ENCODE assay signal across 24 cellular contexts in the genomic region with DNA sequence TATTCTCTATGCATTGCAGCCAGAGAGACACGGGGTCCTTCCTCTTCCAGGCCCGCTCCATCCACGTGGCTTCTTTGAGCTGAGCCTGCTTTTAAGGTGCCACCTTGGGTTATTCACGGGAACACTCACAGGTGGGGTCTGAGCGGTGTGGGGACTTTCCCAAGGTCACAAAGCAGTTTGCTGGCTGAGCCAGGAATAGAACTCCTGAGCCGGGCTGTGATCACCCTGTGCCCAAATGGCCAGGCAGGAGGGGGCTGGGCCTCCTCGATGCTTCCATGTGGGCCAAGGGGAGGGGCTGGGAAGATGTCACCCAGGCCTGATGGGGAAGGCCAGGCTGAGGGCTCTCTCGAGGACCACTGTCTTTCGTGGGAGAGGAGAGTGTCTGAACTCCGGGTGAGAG. TPM values are rescaled to one million over a fixed set of nuclear protein-coding genes. Genes with fewer than 3 reads are reported as not detected.
DNase-seq lines count a peak whose midpoint lies in the region; ATAC-seq and TF ChIP-seq lines count a peak whose summit lies in the region.
"Had no signal": no experiment of that assay in that cellular context is flagged by ENCODE, and none has a peak within 500 bp of the region (broad histone marks: within the 10 kb centered on the region; RNA-seq: fewer than 3 reads in every experiment).

No MANE protein-coding gene starts in this region.

- peak overlapping the region; percentile 60 to 81 for H3K27ac Mint-ChIP-seq in natural killer cell
- no peak overlapping the region for H3K27ac Mint-ChIP-seq in natural killer cell treated with Interleukin-12 subunit alpha and Interleukin-12 subunit beta and Interleukin-15 and Interleukin-18, amount 100 ng/mL, for 72 hours
- H3K27ac Mint-ChIP-seq in T-helper 17 cell = peak overlapping the region; percentile 74
- H3K27ac Mint-ChIP-seq in nephron = peak overlapping the region in 2 of 3 experiments; percentile 85 to 89
- H3K27ac Mint-ChIP-seq: activated CD4-positive, alpha-beta T cell treated with anti-CD3 and anti-CD28 coated beads for 36 hours; activated naive CD4-positive, alpha-beta T cell treated with anti-CD3 and anti-CD28 coated beads, Interleukin-2, amount 10 ng/mL, durations not matched to agents 7 days and 5 days; B cell had no signal

- H3K36me3 Mint-ChIP-seq in natural killer cell (no peaks in the 10 kb centered on the region), T-helper 17 cell (ENCODE audit: low read depth) (no peaks in the 10 kb centered on the region), nephron (ENCODE audit: low read depth) (no peaks in the 10 kb centered on the region)
- H3K36me3 Mint-ChIP-seq in natural killer cell treated with Interleukin-12 subunit alpha and Interleukin-12 subunit beta and Interleukin-15 and Interleukin-18, amount 100 ng/mL, for 72 hours = no peaks in the 10 kb centered on the region
- H3K36me3 Mint-ChIP-seq: activated naive CD4-positive, alpha-beta T cell treated with anti-CD3 and anti-CD28 coated beads, Interleukin-2, amount 10 ng/mL, durations not matched to agents 7 days and 5 days had no signal

- H3K4me3 Mint-ChIP-seq in natural killer cell = no peak overlapping the region
- no peak overlapping the region for H3K4me3 Mint-ChIP-seq in natural killer cell treated with Interleukin-12 subunit alpha and Interleukin-12 subunit beta and Interleukin-15 and Interleukin-18, amount 100 ng/mL, for 72 hours
- no peak overlapping the region for H3K4me3 Mint-ChIP-seq in T-helper 17 cell
- no peak overlapping the region for H3K4me3 Mint-ChIP-seq in nephron
- H3K4me3 Mint-ChIP-seq: activated CD4-positive, alpha-beta T cell treated with anti-CD3 and anti-CD28 coated beads for 36 hours; activated naive CD4-positive, alpha-beta T cell treated with anti-CD3 and anti-CD28 coated beads, Interleukin-2, amount 10 ng/mL, durations not matched to agents 7 days and 5 days; B cell; endodermal cell; immature natural killer cell had no signal

- ATAC-seq in natural killer cell = peak in 1 of 3 donors; percentile 9
- no peak for ATAC-seq in natural killer cell treated with Interleukin-12 subunit alpha and Interleukin-12 subunit beta and Interleukin-15 and Interleukin-18, amount 100 ng/mL, for 72 hours
- no peak for ATAC-seq in T-helper 17 cell
- no peak for ATAC-seq in HG02981 (IDR thresholded peaks at IDR 0.05; ENCODE audit: unreplicated experiment)
- ATAC-seq in GM18519 (IDR thresholded peaks at IDR 0.05; ENCODE audit: low FRiP score, unreplicated experiment) = no peak
- ATAC-seq: A549; activated CD4-positive, alpha-beta T cell treated with anti-CD3 and anti-CD28 coated beads for 36 hours had no signal

- no peaks in the 10 kb centered on the region for H3K36me3 ChIP-seq in HAP-1 (replicated peaks)
- H3K36me3 ChIP-seq: esophagus squamous epithelium had no signal

- no peaks in the 10 kb centered on the region for H3K27me3 ChIP-seq in HAP-1 (ENCODE audit: low read depth)
- H3K27me3 ChIP-seq: esophagus squamous epithelium had no signal

- no peaks in the 10 kb centered on the region for H3K4me1 ChIP-seq in HAP-1

- H3K27me3 Mint-ChIP-seq in natural killer cell (ENCODE audit: low read depth in 2 of 2) (no peaks in the 10 kb centered on the region), T-helper 17 cell (no peaks in the 10 kb centered on the region), nephron (ENCODE audit: low read depth) (peaks cover 4% of the 10 kb centered on the region)
- no peaks in the 10 kb centered on the region for H3K27me3 Mint-ChIP-seq in natural killer cell treated with Interleukin-12 subunit alpha and Interleukin-12 subunit beta and Interleukin-15 and Interleukin-18, amount 100 ng/mL, for 72 hours
- H3K27me3 Mint-ChIP-seq: activated CD4-positive, alpha-beta T cell treated with anti-CD3 and anti-CD28 coated beads for 36 hours; activated naive CD4-positive, alpha-beta T cell treated with anti-CD3 and anti-CD28 coated beads, Interleukin-2, amount 10 ng/mL, durations not matched to agents 7 days and 5 days; B cell had no signal

- DNase-seq in natural killer cell (no peak), T-helper 17 cell (no peak), HAP-1 (ENCODE audit: low spot score in 2 of 2) (no peak), DMS 273 treated with DMSO at 0.1 percent for 48 hours (lab: John Stamatoyannopoulos, UW) (no peak)
- no peak for DNase-seq in natural killer cell treated with Interleukin-12 subunit alpha and Interleukin-12 subunit beta and Interleukin-15 and Interleukin-18, amount 100 ng/mL, for 72 hours (ENCODE audit: low spot score)
- DNase-seq: activated CD4-positive, alpha-beta T cell treated with anti-CD3 and anti-CD28 coated beads for 36 hours; activated naive CD4-positive, alpha-beta T cell treated with anti-CD3 and anti-CD28 coated beads, Interleukin-2, amount 10 ng/mL, durations not matched to agents 7 days and 5 days; amniotic stem cell; cortex of kidney; esophagus squamous epithelium; hippocampal formation; immature natural killer cell; NCI-H524; NK-92 treated with Interleukin-12 subunit alpha and Interleukin-12 subunit beta, amount 100 ng/mL, for 24 hours; stimulated activated CD4-positive, alpha-beta T cell treated with anti-CD3 and anti-CD28 coated beads, Interleukin-15, amount 100 ng/mL, for 24 hours; T-helper 1 cell; trophoblast cell had no signal

- H3K9me3 ChIP-seq in T-helper 17 cell (ENCODE audit: control insufficient read depth, low read length, poor library complexity, severe bottlenecking) (no peaks in the 10 kb centered on the region), HAP-1 (no peaks in the 10 kb centered on the region)
- H3K9me3 ChIP-seq: A549, esophagus squamous epithelium had no signal

- in situ Hi-C loops in HAP-1 (cut with MboI; ENCODE audit: low sequenced_read_pairs) = loop anchor here (10.0 kb wide), 1 partner anchor 185 kb away; no protein-coding TSS in a partner anchor

- H3K9me3 Mint-ChIP-seq in natural killer cell (no peaks in the 10 kb centered on the region), nephron (no peaks in the 10 kb centered on the region)
- H3K9me3 Mint-ChIP-seq in natural killer cell treated with Interleukin-12 subunit alpha and Interleukin-12 subunit beta and Interleukin-15 and Interleukin-18, amount 100 ng/mL, for 72 hours = no peaks in the 10 kb centered on the region
- H3K9me3 Mint-ChIP-seq: activated naive CD4-positive, alpha-beta T cell treated with anti-CD3 and anti-CD28 coated beads, Interleukin-2, amount 10 ng/mL, durations not matched to agents 7 days and 5 days; endodermal cell; immature natural killer cell; neural crest cell had no signal

- no peak overlapping the region for H3K4me3 ChIP-seq in HAP-1
- H3K4me3 ChIP-seq: A549, esophagus squamous epithelium had no signal

- TF ChIP-seq CTCF in natural killer cell (IDR thresholded peaks at IDR 0.05) (no peak), nephron (IDR thresholded peaks at IDR 0.05; ENCODE audit: unreplicated experiment in 3 of 3) (no peak)

- intact Hi-C loops in natural killer cell (cut with micrococcal nuclease) = no loop called here

- peaks cover 27 to 73% of the 10 kb centered on the region in 2 donors for H3K4me1 Mint-ChIP-seq in natural killer cell
- peaks cover 15 to 51% of the 10 kb centered on the region in 2 donors for H3K4me1 Mint-ChIP-seq in natural killer cell treated with Interleukin-12 subunit alpha and Interleukin-12 subunit beta and Interleukin-15 and Interleukin-18, amount 100 ng/mL, for 72 hours (ENCODE audit: low read depth in 2 of 2)
- H3K4me1 Mint-ChIP-seq in T-helper 17 cell = peaks cover 4% of the 10 kb centered on the region
- H3K4me1 Mint-ChIP-seq in nephron = peaks cover 50% of the 10 kb centered on the region
- H3K4me1 Mint-ChIP-seq: activated CD4-positive, alpha-beta T cell treated with anti-CD3 and anti-CD28 coated beads for 36 hours had no signal

RNA-seq across cellular contexts. Expression of a gene that starts 13.0 kb away (rescaled TPM):
- 100 to 1,000 TPM; 232 to 277 (median 233) TPM for total RNA-seq in natural killer cell
- 100 to 1,000 TPM in 1 of 2 donors, 10 to 100 TPM in 1; 84.9 to 146 TPM for total RNA-seq in natural killer cell treated with Interleukin-12 subunit alpha and Interleukin-12 subunit beta and Interleukin-15 and Interleukin-18, amount 100 ng/mL, for 72 hours
- total RNA-seq in T-helper 17 cell = 10 to 100 TPM; 39.1 to 40.9 TPM

Comparison
In these comparisons a context has a peak if more than half of its experiments do, and no peak if none do; other contexts are left out.
1. H3K27ac Mint-ChIP-seq: peak in natural killer cell (2 of 2), T-helper 17 cell (single experiment) and nephron (2 of 3); none in natural killer cell treated with Interleukin-12 subunit alpha and Interleukin-12 subunit beta and Interleukin-15 and Interleukin-18, amount 100 ng/mL, for 72 hours (0 of 2).